ENCODE assay signal across 25 cellular contexts in genomic region chr10:132357286-132358058, GRCh38.
"Had no signal": no experiment of that assay in that cellular context is flagged by ENCODE, and none has a peak within 500 bp of the region (broad histone marks: within the 10 kb centered on the region; RNA-seq: fewer than 3 reads in every experiment).

No MANE protein-coding gene starts in this region.

- H3K4me3 ChIP-seq: dorsolateral prefrontal cortex, gastroesophageal sphincter, lower lobe of right lung, pancreas, smooth muscle cell had no signal

- H3K9me3 ChIP-seq: gastroesophageal sphincter, lower lobe of right lung, pancreas had no signal

- H3K27ac ChIP-seq: gastroesophageal sphincter, lower lobe of right lung, pancreas had no signal

- ATAC-seq: esophagus mucosa; gastroesophageal sphincter; left lobe of liver; lower lobe of right lung; natural killer cell; pancreas; right cardiac atrium; stimulated activated memory B cell treated with anti-CD40 and anti-IgM and Interleukin-4, amounts not matched to agents 10 μg/mL and 1 μg/mL and 100 μg/mL, for 72 hours had no signal

- H3K9me3 Mint-ChIP-seq: mesothelial cell of epicardium; natural killer cell; neural crest cell; stimulated activated naive CD8-positive, alpha-beta T cell treated with anti-CD3 and anti-CD28 coated beads, Interleukin-15, Interleukin-2, amounts not matched to agents 100 ng/mL and 50 ng/mL, for 24 hours had no signal

- H3K4me2 ChIP-seq: smooth muscle cell had no signal

- H3K27me3 Mint-ChIP-seq: memory B cell; progenitor cell of endocrine pancreas; stimulated activated memory B cell treated with anti-CD40 and anti-IgM and Interleukin-4, amounts not matched to agents 10 μg/mL and 1 μg/mL and 100 μg/mL, for 72 hours; stimulated activated naive CD8-positive, alpha-beta T cell treated with anti-CD3 and anti-CD28 coated beads, Interleukin-15, Interleukin-2, amounts not matched to agents 100 ng/mL and 50 ng/mL, for 24 hours had no signal

- H3K36me3 ChIP-seq: pancreas had no signal

- DNase-seq: cortex of kidney; effector CD8-positive, alpha-beta T cell; foreskin fibroblast; glutamatergic neuron; islet precursor cell; lower lobe of right lung; natural killer cell; nucleus accumbens; right cardiac atrium; stimulated activated CD4-positive, alpha-beta T cell treated with anti-CD3 and anti-CD28 coated beads, Interleukin-15, amount 100 ng/mL, for 24 hours; stimulated activated CD4-positive, alpha-beta T cell treated with anti-CD3 and anti-CD28 coated beads, Interleukin-1b, Interleukin-23, amount 100 ng/mL, for 48 hours; stimulated activated CD4-positive, alpha-beta T cell treated with anti-CD3 and anti-CD28 coated beads, Interleukin-4, amount 100 ng/mL, for 24 hours; trophoblast cell had no signal

- H3K4me1 ChIP-seq: gastroesophageal sphincter, lower lobe of right lung, pancreas had no signal

- H3K36me3 Mint-ChIP-seq: natural killer cell had no signal

- H3K4me1 Mint-ChIP-seq: mesothelial cell of epicardium, neural crest cell had no signal

- H3K4me3 Mint-ChIP-seq: memory B cell; mesothelial cell of epicardium; natural killer cell; neural crest cell; stimulated activated memory B cell treated with anti-CD40 and anti-IgM and Interleukin-4, amounts not matched to agents 10 μg/mL and 1 μg/mL and 100 μg/mL, for 72 hours; stimulated activated naive CD8-positive, alpha-beta T cell treated with anti-CD3 and anti-CD28 coated beads, Interleukin-15, Interleukin-2, amounts not matched to agents 100 ng/mL and 50 ng/mL, for 24 hours had no signal

- H3K27ac Mint-ChIP-seq: memory B cell; mesothelial cell of epicardium; progenitor cell of endocrine pancreas; stimulated activated memory B cell treated with anti-CD40 and anti-IgM and Interleukin-4, amounts not matched to agents 10 μg/mL and 1 μg/mL and 100 μg/mL, for 72 hours; stimulated activated naive CD8-positive, alpha-beta T cell treated with anti-CD3 and anti-CD28 coated beads, Interleukin-15, Interleukin-2, amounts not matched to agents 100 ng/mL and 50 ng/mL, for 24 hours had no signal

- H3K27me3 ChIP-seq: dorsolateral prefrontal cortex, gastroesophageal sphincter, pancreas had no signal
